ENCODE assay signal across 8 cellular contexts in genomic region chr11:33736148-33736809, GRCh38. TPM values are rescaled to one million over a fixed set of nuclear protein-coding genes. Genes with fewer than 3 reads are reported as not detected.
DNase-seq lines count a peak whose midpoint lies in the region; ATAC-seq and TF ChIP-seq lines count a peak whose summit lies in the region.

Gene CD59 (minus strand): TSS chr11:33736423. CDS start chr11:33722445, 13,978 bp downstream.

- peaks cover 9% of the 10 kb centered on the region for H3K4me1 ChIP-seq in colonic mucosa

- H3K9ac ChIP-seq in colonic mucosa (ENCODE audit: low read depth in 2 of 2, low read length in 2 of 2), result peak within 1 kb of the TSS; percentile 91 to 94

- H3K27me3 ChIP-seq in colonic mucosa (no peaks in the 10 kb centered on the region), layer of hippocampus (ENCODE audit: control insufficient read depth, insufficient read depth, low read length) (no peaks in the 10 kb centered on the region)

- no peaks in the 10 kb centered on the region for H3K36me3 ChIP-seq in colonic mucosa

- DNase-seq in Ammon's horn (ENCODE audit: low spot score) (peak; percentile 94), GM19238 (ENCODE audit: insufficient read length, low spot score) (peak; percentile 66), NCI-H524 (lab: John Stamatoyannopoulos, UW) (peak; percentile 58 to 71), colonic mucosa (peak; percentile 98)
- DNase-seq in activated CD4-positive, alpha-beta T cell treated with anti-CD3 and anti-CD28 coated beads, Interleukin-2, amount 10 ng/mL, durations not matched to agents 7 days and 5 days, result peak; percentile 84
- peak; percentile 73 to 94 (median 80) for DNase-seq in stimulated activated CD4-positive, alpha-beta T cell treated with anti-CD3 and anti-CD28 coated beads, Interleukin-1b, Interleukin-23, amount 100 ng/mL, for 24 hours (ENCODE audit: low read depth in 4 of 4, low spot score in 1 of 4)

- CTCF ChIA-PET in activated CD4-positive, alpha-beta T cell treated with anti-CD3 and anti-CD28 coated beads, Interleukin-2, amount 10 ng/mL, durations not matched to agents 7 days and 5 days (lab: Charles Lee), result interaction anchor here (1.1 to 2.3 kb wide), 4 partner anchors 14 to 38 kb away, joined by 3 to 5 read pairs (median 4); partner anchors contain the start of gene FBXO3

- peak within 1 kb of the TSS; percentile 83 for H3K4me3 Mint-ChIP-seq in activated CD4-positive, alpha-beta T cell treated with anti-CD3 and anti-CD28 coated beads, Interleukin-2, amount 10 ng/mL, durations not matched to agents 7 days and 5 days

- H3K27me3 Mint-ChIP-seq in activated CD4-positive, alpha-beta T cell treated with anti-CD3 and anti-CD28 coated beads, Interleukin-2, amount 10 ng/mL, durations not matched to agents 7 days and 5 days, result peaks cover 15% of the 10 kb centered on the region

- H3K27ac Mint-ChIP-seq in activated CD4-positive, alpha-beta T cell treated with anti-CD3 and anti-CD28 coated beads, Interleukin-2, amount 10 ng/mL, durations not matched to agents 7 days and 5 days, result peak within 1 kb of the TSS; percentile 87

- no peaks in the 10 kb centered on the region for H3K9me3 Mint-ChIP-seq in activated CD4-positive, alpha-beta T cell treated with anti-CD3 and anti-CD28 coated beads, Interleukin-2, amount 10 ng/mL, durations not matched to agents 7 days and 5 days

- H3K9me3 ChIP-seq in colonic mucosa, result no peaks in the 10 kb centered on the region

- peaks cover 38% of the 10 kb centered on the region for H3K4me1 Mint-ChIP-seq in activated CD4-positive, alpha-beta T cell treated with anti-CD3 and anti-CD28 coated beads, Interleukin-2, amount 10 ng/mL, durations not matched to agents 7 days and 5 days

- H3K36me3 Mint-ChIP-seq in activated CD4-positive, alpha-beta T cell treated with anti-CD3 and anti-CD28 coated beads, Interleukin-2, amount 10 ng/mL, durations not matched to agents 7 days and 5 days (ENCODE audit: low read depth), result peaks cover 20% of the 10 kb centered on the region

- no peak for TF ChIP-seq CTCF in colonic mucosa (IDR thresholded peaks at IDR 0.05)

- ATAC-seq in HG03439 (IDR thresholded peaks at IDR 0.05; ENCODE audit: unreplicated experiment), result peak; percentile 56

- peak within 1 kb of the TSS; percentile 90 for H3K4me3 ChIP-seq in colonic mucosa

- POLR2A ChIA-PET in activated CD4-positive, alpha-beta T cell treated with anti-CD3 and anti-CD28 coated beads, Interleukin-2, amount 10 ng/mL, durations not matched to agents 7 days and 5 days (lab: Charles Lee), result interaction anchor here (0.7 kb wide), 1 partner anchor 58 kb away, joined by 12 read pairs; no protein-coding TSS in a partner anchor

- peak within 1 kb of the TSS; percentile 93 for H3K27ac ChIP-seq in colonic mucosa
- H3K27ac ChIP-seq in layer of hippocampus (ENCODE audit: low read depth, low read length), result peak within 1 kb of the TSS; percentile 85

- intact Hi-C loops in colonic mucosa (cut with DNase I), result loop anchor here (5.0 kb wide), 1 partner anchor 364 kb away; no protein-coding TSS in a partner anchor

RNA-seq across cellular contexts. Expression of gene CD59, which starts in this region (rescaled TPM):
- total RNA-seq in activated CD4-positive, alpha-beta T cell treated with anti-CD3 and anti-CD28 coated beads, Interleukin-2, amount 10 ng/mL, durations not matched to agents 7 days and 5 days, result 10 to 100 TPM; 97.2 to 97.4 TPM
- 100 to 1,000 TPM; 268 to 399 TPM for total RNA-seq in colonic mucosa

Comparison
In these comparisons a context has a peak if more than half of its experiments do, and no peak if none do; other contexts are left out.
1. Peak in every context shown above with its lines: DNase-seq, ATAC-seq, H3K4me3 ChIP-seq and H3K27ac ChIP-seq.